8 cellular contexts compared by ENCODE assay signal in genomic region chr1:202034683-202035462, GRCh38. TPM values are rescaled to one million over a fixed set of nuclear protein-coding genes. Genes with fewer than 3 reads are reported as not detected.
DNase-seq lines count a peak whose midpoint lies in the region; ATAC-seq and TF ChIP-seq lines count a peak whose summit lies in the region.

No MANE protein-coding gene starts in this region.

- TF ChIP-seq CTCF in DND-41 (IDR thresholded peaks at IDR 0.05; ENCODE audit: borderline replicate concordance, extremely low read depth, low read length, poor library complexity, severe bottlenecking) (no peak), tibial nerve (IDR thresholded peaks at IDR 0.05) (no peak)

- H3K27me3 Mint-ChIP-seq in activated T-helper 17 cell treated with anti-CD3 and anti-CD28 coated beads, Interleukin-2, amount 50 U/mL, for 72 hours, result peaks cover 3% of the 10 kb centered on the region

- H3K27ac Mint-ChIP-seq in activated T-helper 17 cell treated with anti-CD3 and anti-CD28 coated beads, Interleukin-2, amount 50 U/mL, for 72 hours, result no peak overlapping the region

- no peak overlapping the region for H3K9ac ChIP-seq in DND-41 (ENCODE audit: low read depth, low read length)

- no peak overlapping the region for H2AFZ ChIP-seq in DND-41 (ENCODE audit: low read depth, low read length)

- H3K4me2 ChIP-seq in DND-41 (ENCODE audit: insufficient read depth, low read length), result no peak overlapping the region

- H3K79me2 ChIP-seq in DND-41 (ENCODE audit: insufficient read depth, low read length), result no peaks in the 10 kb centered on the region

- TF ChIP-seq POLR2A in tibial nerve (IDR thresholded peaks at IDR 0.05), result no peak

- H3K36me3 ChIP-seq in DND-41 (ENCODE audit: insufficient read depth, low read length) (no peaks in the 10 kb centered on the region), tibial nerve (no peaks in the 10 kb centered on the region)

- peak; percentile 92 for ATAC-seq in DND-41 (ENCODE audit: insufficient read depth, low read depth)
- peak; percentile 87 for ATAC-seq in activated T-helper 17 cell treated with anti-CD3 and anti-CD28 coated beads, Interleukin-2, amount 50 U/mL, for 72 hours (replicated peaks)
- no peak for ATAC-seq in GM21717 (IDR thresholded peaks at IDR 0.05; ENCODE audit: unreplicated experiment)
- ATAC-seq in GM18868 (IDR thresholded peaks at IDR 0.05; ENCODE audit: unreplicated experiment), result no peak

- H3K9me3 Mint-ChIP-seq in activated T-helper 17 cell treated with anti-CD3 and anti-CD28 coated beads, Interleukin-2, amount 50 U/mL, for 72 hours, result no peaks in the 10 kb centered on the region

- H3K4me1 Mint-ChIP-seq in activated T-helper 17 cell treated with anti-CD3 and anti-CD28 coated beads, Interleukin-2, amount 50 U/mL, for 72 hours, result peaks cover 6% of the 10 kb centered on the region

- H3K9me3 ChIP-seq in DND-41 (ENCODE audit: insufficient read depth, low read length, severe bottlenecking) (no peaks in the 10 kb centered on the region), tibial nerve (no peaks in the 10 kb centered on the region)

- H3K27ac ChIP-seq in DND-41 (ENCODE audit: low read length) (no peak overlapping the region), tibial nerve (peak overlapping the region in 3 of 4 donors; percentile 77 to 79 (median 78))

- peak; percentile 62 for DNase-seq in DND-41
- peak; percentile 97 for DNase-seq in HPDE6-E6E7 (ENCODE audit: extremely low spot score)
- peak; percentile 62 for DNase-seq in iPS-NIHi7 (ENCODE audit: extremely low spot score)
- peak; percentile 72 for DNase-seq in tibial nerve (ENCODE audit: low spot score in 2 of 2)
- DNase-seq in activated gamma-delta T cell (lab: John Stamatoyannopoulos, UW), result no peak

- 42% methylated on average over 19 to 20 of the region's 20 CpGs for WGBS in tibial nerve, 2 donors

- H3K36me3 Mint-ChIP-seq in activated T-helper 17 cell treated with anti-CD3 and anti-CD28 coated beads, Interleukin-2, amount 50 U/mL, for 72 hours (ENCODE audit: low read depth), result no peaks in the 10 kb centered on the region

- TF ChIP-seq EP300 in tibial nerve (IDR thresholded peaks at IDR 0.05), result peak in 1 of 2 donors; percentile 43

- H3K4me3 Mint-ChIP-seq in activated T-helper 17 cell treated with anti-CD3 and anti-CD28 coated beads, Interleukin-2, amount 50 U/mL, for 72 hours, result no peak overlapping the region

- H3K4me3 ChIP-seq in DND-41 (ENCODE audit: low read depth in 1 of 2, low read length in 2 of 2) (no peak overlapping the region), tibial nerve (no peak overlapping the region)

- no peaks in the 10 kb centered on the region for H4K20me1 ChIP-seq in DND-41 (ENCODE audit: insufficient read depth, low read length)

- H3K27me3 ChIP-seq in DND-41 (ENCODE audit: insufficient read depth, low read length, poor library complexity) (no peaks in the 10 kb centered on the region), tibial nerve (no peaks in the 10 kb centered on the region)

- H3K4me1 ChIP-seq in DND-41 (ENCODE audit: insufficient read depth, low read length) (peaks cover 4% of the 10 kb centered on the region), tibial nerve (peaks cover 0 to 19% (median 10%) of the 10 kb centered on the region in 4 donors)

RNA-seq across cellular contexts. Expression of gene ELF3, which starts 24.5 kb away (rescaled TPM):
- total RNA-seq in activated T-helper 17 cell treated with anti-CD3 and anti-CD28 coated beads, Interleukin-2, amount 50 U/mL, for 72 hours, result under 1 TPM; 0.32 to 0.64 TPM
- 1 to 10 TPM in 1 of 4 donors, under 1 TPM in 1, not detected in 2; under 0.01 to 1.2 TPM for total RNA-seq in tibial nerve

RNA-seq across cellular contexts. Expression of gene RNPEP, which starts 52.4 kb away (rescaled TPM):
- 10 to 100 TPM; 36.9 to 39.8 TPM for total RNA-seq in activated T-helper 17 cell treated with anti-CD3 and anti-CD28 coated beads, Interleukin-2, amount 50 U/mL, for 72 hours
- total RNA-seq in tibial nerve, result 100 to 1,000 TPM; 107 to 168 (median 135) TPM

Comparison
In these comparisons a context has a peak if more than half of its experiments do, and no peak if none do; other contexts are left out.
1. ATAC-seq: peak in DND-41 (single experiment) and activated T-helper 17 cell treated with anti-CD3 and anti-CD28 coated beads, Interleukin-2, amount 50 U/mL, for 72 hours (single experiment); none in GM21717 (single experiment) and GM18868 (single experiment).